Comparison of ENCODE assay signal across 8 cellular contexts in genomic region chr16:31064882-31065461, GRCh38. TPM values are rescaled to one million over a fixed set of nuclear protein-coding genes. Genes with fewer than 3 reads are reported as not detected.
DNase-seq lines count a peak whose midpoint lies in the region; ATAC-seq and TF ChIP-seq lines count a peak whose summit lies in the region.

No MANE protein-coding gene starts in this region.

- peaks cover 26% of the 10 kb centered on the region for H3K36me3 Mint-ChIP-seq in nephron (ENCODE audit: low read depth)

- peak overlapping the region; percentile 13 for H3K27ac ChIP-seq in duodenal mucosa (ENCODE audit: low read depth, low read length)

- H3K4me1 ChIP-seq in BE2C (peaks cover 5% of the 10 kb centered on the region), duodenal mucosa (ENCODE audit: control insufficient read depth in 1 of 2, insufficient read depth in 2 of 2, low read length in 2 of 2) (peaks cover 8 to 11% of the 10 kb centered on the region in 2 donors)

- TF ChIP-seq CTCF in BE2C (IDR thresholded peaks at IDR 0.05; ENCODE audit: low read depth, low read length) (no peak), nephron (IDR thresholded peaks at IDR 0.05; ENCODE audit: unreplicated experiment in 3 of 3) (no peak)

- no peak overlapping the region for H3K9ac ChIP-seq in duodenal mucosa (ENCODE audit: low read depth in 1 of 2, low read length in 2 of 2)

- peaks cover 26% of the 10 kb centered on the region for H3K4me1 Mint-ChIP-seq in nephron

- ATAC-seq in HG03139 (IDR thresholded peaks at IDR 0.05; ENCODE audit: unreplicated experiment) = no peak
- ATAC-seq in GM19324 (IDR thresholded peaks at IDR 0.05; ENCODE audit: low FRiP score, unreplicated experiment) = no peak
- no peak for ATAC-seq in GM18505 (IDR thresholded peaks at IDR 0.05; ENCODE audit: unreplicated experiment)

- H3K27ac Mint-ChIP-seq in nephron = peak overlapping the region; percentile 87 to 97 (median 95)

- peak overlapping the region in 1 of 3 experiments; percentile 71 for H3K4me3 Mint-ChIP-seq in nephron

- no peaks in the 10 kb centered on the region for H3K9me3 Mint-ChIP-seq in nephron

- no peak for TF ChIP-seq POLR2A in GM18505 (IDR thresholded peaks at IDR 0.05; ENCODE audit: borderline replicate concordance, extremely low read depth, insufficient read depth, insufficient read length)

- H3K27me3 Mint-ChIP-seq in nephron (ENCODE audit: low read depth) = no peaks in the 10 kb centered on the region

- DNase-seq in BE2C = peak; percentile 82
- peak; percentile 99 for DNase-seq in NCI-H82 (lab: John Stamatoyannopoulos, UW)
- no peak for DNase-seq in stimulated activated CD4-positive, alpha-beta T cell treated with anti-CD3 and anti-CD28 coated beads, Interleukin-4, amount 100 ng/mL, for 1 hour

- H3K36me3 ChIP-seq in BE2C = peaks cover 31% of the 10 kb centered on the region
- peaks cover 0 to 21% of the 10 kb centered on the region in 2 donors for H3K36me3 ChIP-seq in duodenal mucosa (ENCODE audit: control insufficient read depth in 1 of 2, insufficient read depth in 2 of 2, low read length in 2 of 2)

- no peak overlapping the region for H3K4me3 ChIP-seq in BE2C (ENCODE audit: low read depth, low read length)
- H3K4me3 ChIP-seq in duodenal mucosa (ENCODE audit: low read depth in 1 of 2, low read length in 2 of 2) = no peak overlapping the region

- H3K9me3 ChIP-seq in BE2C (no peaks in the 10 kb centered on the region), duodenal mucosa (ENCODE audit: control insufficient read depth in 1 of 2, low read length in 2 of 2) (no peaks in the 10 kb centered on the region)

- H3K27me3 ChIP-seq in BE2C (no peaks in the 10 kb centered on the region), duodenal mucosa (ENCODE audit: control insufficient read depth in 1 of 2, insufficient read depth in 2 of 2, low read length in 2 of 2) (no peaks in the 10 kb centered on the region)

RNA-seq across cellular contexts. Expression of gene ZNF668, which starts 9.1 kb away (rescaled TPM):
- polyA plus RNA-seq in BE2C (2012; ENCODE audit: insufficient read depth, insufficient read length, low read depth) = 29.9 TPM

RNA-seq across cellular contexts. Expression of gene ZNF646, which starts 9.2 kb away (rescaled TPM):
- 27.3 TPM for polyA plus RNA-seq in BE2C (2012; ENCODE audit: insufficient read depth, insufficient read length, low read depth)

RNA-seq across cellular contexts. Expression of gene PRSS53, which starts 23.8 kb away (rescaled TPM):
- 5.0 TPM for polyA plus RNA-seq in BE2C (2012; ENCODE audit: insufficient read depth, insufficient read length, low read depth)

RNA-seq across cellular contexts. Expression of gene VKORC1, which starts 29.6 kb away (rescaled TPM):
- 349 TPM for polyA plus RNA-seq in BE2C (2012; ENCODE audit: insufficient read depth, insufficient read length, low read depth)

RNA-seq across cellular contexts. Expression of gene STX4, which starts 31.6 kb away (rescaled TPM):
- polyA plus RNA-seq in BE2C (2012; ENCODE audit: insufficient read depth, insufficient read length, low read depth) = 44.9 TPM
